In the genomic region with DNA sequence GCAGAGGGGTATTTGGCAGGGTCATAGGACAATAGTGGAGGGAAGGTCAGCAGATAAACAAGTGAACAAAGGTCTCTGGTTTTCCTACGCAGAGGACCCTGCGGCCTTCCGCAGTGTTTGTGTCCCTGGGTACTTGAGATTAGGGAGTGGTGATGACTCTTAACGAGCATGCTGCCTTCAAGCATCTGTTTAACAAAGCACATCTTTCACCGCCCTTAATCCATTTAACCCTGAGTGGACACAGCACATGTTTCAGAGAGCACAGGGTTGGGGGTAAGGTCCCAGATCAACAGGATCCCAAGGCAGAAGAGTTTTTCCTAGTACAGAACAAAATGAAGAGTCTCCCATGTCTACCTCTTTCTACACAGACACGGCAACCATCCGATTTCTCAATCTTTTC, we compare ENCODE assay signal across 8 cellular contexts. TPM values are rescaled to one million over a fixed set of nuclear protein-coding genes. Genes with fewer than 3 reads are reported as not detected.
"Had no signal": no experiment of that assay in that cellular context is flagged by ENCODE, and none has a peak within 500 bp of the region (broad histone marks: within the 10 kb centered on the region; RNA-seq: fewer than 3 reads in every experiment).

No MANE protein-coding gene starts in this region.

RNA-seq across cellular contexts. Expression of a gene that starts 33.4 kb away (rescaled TPM):
- total RNA-seq: OCI-LY7, PC-3, PC-9, SJCRH30, SJSA1 had no signal
- polyA plus RNA-seq: SK-N-SH had no signal

RNA-seq across cellular contexts. Expression of a gene that starts 50.8 kb away (rescaled TPM):
- total RNA-seq: OCI-LY7, Right ventricle myocardium inferior, Right ventricle myocardium superior, SJCRH30, SJSA1 had no signal
